Comparison of ENCODE assay signal across 24 cellular contexts in genomic region chr3:37932505-37932904, GRCh38. TPM values are rescaled to one million over a fixed set of nuclear protein-coding genes. Genes with fewer than 3 reads are reported as not detected.
DNase-seq lines count a peak whose midpoint lies in the region; ATAC-seq and TF ChIP-seq lines count a peak whose summit lies in the region.
"Had no signal": no experiment of that assay in that cellular context is flagged by ENCODE, and none has a peak within 500 bp of the region (broad histone marks: within the 10 kb centered on the region; RNA-seq: fewer than 3 reads in every experiment).

No MANE protein-coding gene starts in this region.

- H3K23ac ChIP-seq in IMR-90 (ENCODE audit: low read depth, low read length), result peak overlapping the region; percentile 39; the same call in 1 of the 2 replicates

- peak overlapping the region; percentile 61 for H3K4ac ChIP-seq in IMR-90 (ENCODE audit: low read depth, low read length)

- peak overlapping the region; percentile 39; the same call in 1 of the 2 replicates for H2BK20ac ChIP-seq in IMR-90 (ENCODE audit: low read depth, low read length)

- intact Hi-C loops in IMR-90 (cut with micrococcal nuclease), result no loop called here
- intact Hi-C loops in mucosa of descending colon (cut with DNase I, micrococcal nuclease), result no loop called here

- H3K4me1 Mint-ChIP-seq in type B pancreatic cell (ENCODE audit: unreplicated experiment), result peaks cover 37% of the 10 kb centered on the region

- H3K18ac ChIP-seq in IMR-90 (ENCODE audit: low read depth, low read length), result peak overlapping the region; percentile 75; the same call in 1 of the 2 replicates

- H3K9me3 ChIP-seq in IMR-90 (ENCODE audit: control insufficient read depth, insufficient read depth, low read length) (no peaks in the 10 kb centered on the region), mucosa of descending colon (no peaks in the 10 kb centered on the region)
- H3K9me3 ChIP-seq: SK-N-SH had no signal

- in situ Hi-C loops in IMR-90 (cut with MboI; ENCODE audit: low sequenced_read_pairs), result no loop called here

- CTCF ChIA-PET in IMR-90 (lab: Yijun Ruan, JAX), result interaction anchor here (1.0 kb wide), 1 partner anchor 13 kb away, joined by 3 read pairs; no protein-coding TSS in a partner anchor

- POLR2A ChIA-PET in IMR-90 (lab: Charles Lee; ENCODE audit: unreplicated experiment), result no interaction called here

- H3K36me3 Mint-ChIP-seq in type B pancreatic cell, result peaks cover 18% of the 10 kb centered on the region

- H2BK5ac ChIP-seq in IMR-90 (ENCODE audit: low read depth, low read length, poor library complexity, severe bottlenecking), result no peak overlapping the region

- BruUV-seq in IMR-90 (replicated peaks; lab: Mats Ljungman, UMichigan), result no TSS peak

- no peak for TF ChIP-seq POLR2A in IMR-90 (IDR thresholded peaks at IDR 0.05; ENCODE audit: low read depth, low read length)

- peaks cover 21% of the 10 kb centered on the region for H3K9me1 ChIP-seq in IMR-90 (ENCODE audit: insufficient read depth, low read length)

- H3K36me3 ChIP-seq in IMR-90 (ENCODE audit: control insufficient read depth, insufficient read depth, low read length), result no peaks in the 10 kb centered on the region
- H3K36me3 ChIP-seq in mucosa of descending colon (ENCODE audit: low read depth), result no peaks in the 10 kb centered on the region

- H3K79me1 ChIP-seq in IMR-90 (ENCODE audit: low read depth in 1 of 2, low read length in 2 of 2), result peaks cover 37 to 62% of the 10 kb centered on the region in 2 experiments

- ATAC-seq in IMR-90 (ENCODE audit: low read depth) (no peak), mucosa of descending colon (peak; percentile 39), GM21381 (IDR thresholded peaks at IDR 0.05; ENCODE audit: unreplicated experiment) (no peak)
- ATAC-seq: HepG2, Panc1 had no signal

- WGBS in IMR-90 (ENCODE audit: extremely low coverage in 2 of 2, insufficient read length in 1 of 2), 2 experiments, result 100% methylated on average over 1 of the region's 3 CpGs; no CpG with 5 or more reads in 1 of the 2 experiments

- H3K4me1 ChIP-seq in IMR-90 (ENCODE audit: control insufficient read depth, insufficient read depth, low read length), result peaks cover 18% of the 10 kb centered on the region
- peaks cover 31% of the 10 kb centered on the region for H3K4me1 ChIP-seq in mucosa of descending colon (ENCODE audit: low read depth)

- H3K4me2 ChIP-seq in IMR-90 (ENCODE audit: low read depth, low read length), result no peak overlapping the region; the same call in 1 of the 2 replicates
- H3K4me2 ChIP-seq: SK-N-SH had no signal

- H2BK15ac ChIP-seq in IMR-90 (ENCODE audit: low read depth, low read length), result no peak overlapping the region

- H3K56ac ChIP-seq in IMR-90 (ENCODE audit: extremely low read depth, insufficient read depth, low read length), result no peak overlapping the region

- DNase-seq in IMR-90 (no peak), coronary artery (ENCODE audit: low spot score) (no peak), mucosa of descending colon (no peak), type B pancreatic cell (ENCODE audit: extremely low spot score, unreplicated experiment) (no peak), HUDEP-2 (lab: John Stamatoyannopoulos, UW; ENCODE audit: unreplicated experiment in 76 of 76) (no peak)
- no peak for DNase-seq in activated CD4-positive, alpha-beta T cell treated with anti-CD3 and anti-CD28 coated beads, Interleukin-2, amount 50 U/mL, for 4 hours
- DNase-seq: CD4-positive, alpha-beta T cell; COR-L47; DMS79; GM23248; H9; HFFc6; KBM-7; NCI-H1092 treated with DMSO at 0.1 percent for 48 hours; NCI-H1436 treated with DMSO at 0.1 percent for 48 hours; NCI-H2029; NCI-H345; NCI-H524 treated with DMSO at 0.1 percent for 48 hours; NCI-H82; SIG-M5; SK-N-SH had no signal

- no peak overlapping the region for H3K9ac ChIP-seq in IMR-90 (ENCODE audit: low read depth, low read length)
- H3K9ac ChIP-seq: GM23248, SK-N-SH had no signal

- H2AK5ac ChIP-seq in IMR-90 (ENCODE audit: low read depth, low read length), result peak overlapping the region; percentile 63; the same call in 1 of the 2 replicates

- peak overlapping the region; percentile 68; the same call in 1 of the 2 replicates for H3K27ac ChIP-seq in IMR-90 (ENCODE audit: insufficient read depth, low read length)
- peak overlapping the region; percentile 6 to 13 for H3K27ac ChIP-seq in coronary artery
- H3K27ac ChIP-seq: GM23248 had no signal

- H2AFZ ChIP-seq in IMR-90 (replicated peaks; ENCODE audit: low read length, poor library complexity), result no peak overlapping the region
- H2AFZ ChIP-seq: GM23248 had no signal

- peak overlapping the region; percentile 5; the same call in 1 of the 2 replicates for H4K5ac ChIP-seq in IMR-90 (ENCODE audit: low read depth, low read length)

- H3K14ac ChIP-seq in IMR-90 (replicated peaks; ENCODE audit: low read depth, low read length), result 0 out of 2 replicates have a peak overlapping the region, but pooled peaks have one; percentile 10

- H3K9me3 Mint-ChIP-seq in type B pancreatic cell, result peaks cover 11% of the 10 kb centered on the region
- H3K9me3 Mint-ChIP-seq: CD4-positive, alpha-beta T cell; H9 had no signal

- dilution Hi-C loops in IMR-90 (cut with HindIII; ENCODE audit: low sequenced_read_pairs, unreplicated experiment), result no loop called here

- no peaks in the 10 kb centered on the region for H3K27me3 Mint-ChIP-seq in type B pancreatic cell
- H3K27me3 Mint-ChIP-seq: CD4-positive, alpha-beta T cell had no signal

- H4K20me1 ChIP-seq in IMR-90 (ENCODE audit: insufficient read depth, low read length), result peaks cover 11% of the 10 kb centered on the region; the same call in 1 of the 2 replicates

- TF ChIP-seq CTCF in IMR-90 (conservative IDR thresholded peaks at IDR 0.05; ENCODE audit: low read depth, low read length) (no peak), coronary artery (IDR thresholded peaks at IDR 0.05) (no peak), mucosa of descending colon (IDR thresholded peaks at IDR 0.05) (no peak), type B pancreatic cell (conservative IDR thresholded peaks at IDR 0.05) (no peak)

- H2AK9ac ChIP-seq in IMR-90 (replicated peaks; ENCODE audit: low read depth, low read length, poor library complexity), result no peak overlapping the region

- peak overlapping the region; percentile 31 for H3K27ac Mint-ChIP-seq in type B pancreatic cell
- H3K27ac Mint-ChIP-seq: CD4-positive, alpha-beta T cell; H9; HFFc6 had no signal

- peak overlapping the region in 1 of 2 experiments; percentile 47; a peak in 1 of 4 replicates for H4K8ac ChIP-seq in IMR-90 (ENCODE audit: low read depth in 2 of 2, low read length in 2 of 2)

- no peak overlapping the region for H3K4me3 ChIP-seq in IMR-90 (ENCODE audit: insufficient read depth, low read depth, low read length)
- no peak overlapping the region for H3K4me3 ChIP-seq in coronary artery
- no peak overlapping the region for H3K4me3 ChIP-seq in mucosa of descending colon
- H3K4me3 ChIP-seq: GM23248 had no signal

- peak overlapping the region; percentile 82 for H4K91ac ChIP-seq in IMR-90 (ENCODE audit: insufficient read depth, low read depth, low read length)

- no peaks in the 10 kb centered on the region for H3K27me3 ChIP-seq in IMR-90 (ENCODE audit: control insufficient read depth, insufficient read depth, low read length)

- TF ChIP-seq RAD21 in IMR-90 (IDR thresholded peaks at IDR 0.05; ENCODE audit: low read length), result no peak

- H3K4me3 Mint-ChIP-seq in type B pancreatic cell, result no peak overlapping the region
- H3K4me3 Mint-ChIP-seq: CD4-positive, alpha-beta T cell; H9; HFFc6 had no signal

- peak overlapping the region; percentile 35 for H2BK120ac ChIP-seq in IMR-90 (ENCODE audit: low read depth, low read length)

TF ChIP-seq in IMR-90, 13 proteins besides CTCF, POLR2A, EP300 and RAD21:
- TF ChIP-seq RFX5 (IDR thresholded peaks at IDR 0.05; ENCODE audit: low read depth, low read length) (no peak), MXI1 (IDR thresholded peaks at IDR 0.05; ENCODE audit: borderline replicate concordance, low read depth, low read length) (no peak), MAZ (IDR thresholded peaks at IDR 0.05; ENCODE audit: borderline replicate concordance, low read depth, low read length) (no peak), RCOR1 (IDR thresholded peaks at IDR 0.05; ENCODE audit: insufficient replicate concordance, low read length) (no peak), CEBPB (IDR thresholded peaks at IDR 0.05; ENCODE audit: low read depth, low read length) (no peak), CHD1 (IDR thresholded peaks at IDR 0.05; ENCODE audit: low read depth, low read length) (no peak), USF2 (IDR thresholded peaks at IDR 0.05; ENCODE audit: low read depth, low read length) (no peak), NFE2L2 (IDR thresholded peaks at IDR 0.05; ENCODE audit: low read depth, low read length) (no peak), MAFK (IDR thresholded peaks at IDR 0.05; ENCODE audit: low read depth, low read length) (no peak), BHLHE40 (IDR thresholded peaks at IDR 0.05; ENCODE audit: low read depth, low read length) (no peak), SMC3 (IDR thresholded peaks at IDR 0.05; ENCODE audit: low read depth, low read length) (no peak), FOS (IDR thresholded peaks at IDR 0.05; ENCODE audit: low read depth, low read length) (no peak)
- TF ChIP-seq, protein P1, sequence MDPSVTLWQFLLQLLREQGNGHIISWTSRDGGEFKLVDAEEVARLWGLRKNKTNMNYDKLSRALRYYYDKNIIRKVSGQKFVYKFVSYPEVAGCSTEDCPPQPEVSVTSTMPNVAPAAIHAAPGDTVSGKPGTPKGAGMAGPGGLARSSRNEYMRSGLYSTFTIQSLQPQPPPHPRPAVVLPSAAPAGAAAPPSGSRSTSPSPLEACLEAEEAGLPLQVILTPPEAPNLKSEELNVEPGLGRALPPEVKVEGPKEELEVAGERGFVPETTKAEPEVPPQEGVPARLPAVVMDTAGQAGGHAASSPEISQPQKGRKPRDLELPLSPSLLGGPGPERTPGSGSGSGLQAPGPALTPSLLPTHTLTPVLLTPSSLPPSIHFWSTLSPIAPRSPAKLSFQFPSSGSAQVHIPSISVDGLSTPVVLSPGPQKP (IDR thresholded peaks at IDR 0.05; ENCODE audit: borderline replicate concordance, low read depth, low read length), result no peak

RNA-seq across cellular contexts. Expression of gene VILL, which starts 58.1 kb away (rescaled TPM):
- total RNA-seq in IMR-90 (2012; rRNA removed) (2.3 and 2.5 TPM in 2 replicates), mucosa of descending colon (100 to 1,000 TPM in 2 of 3 donors, 10 to 100 TPM in 1; 69.7 to 197 (median 150) TPM), type B pancreatic cell (ENCODE audit: low replicate concordance) (14.2 and 16.9 TPM in 2 replicates)
- polyA plus RNA-seq in IMR-90 (2012; rRNA removed), result 4.5 and 4.7 TPM in 2 replicates
- polyA plus RNA-seq in IMR-90 (2012; cell fraction: cytosol; rRNA removed), result 1.3 and 3.7 TPM in 2 replicates
- 15.6 and 35.8 TPM in 2 replicates for polyA plus RNA-seq in IMR-90 (2012; cell fraction: nucleus; rRNA removed; ENCODE audit: low replicate concordance)
